8 cellular contexts compared by ENCODE assay signal in genomic region chr11:68314203-68314885, GRCh38. TPM values are rescaled to one million over a fixed set of nuclear protein-coding genes. Genes with fewer than 3 reads are reported as not detected.
DNase-seq lines count a peak whose midpoint lies in the region; ATAC-seq and TF ChIP-seq lines count a peak whose summit lies in the region.

No MANE protein-coding gene starts in this region.

- peaks cover 25% of the 10 kb centered on the region for H3K79me2 ChIP-seq in osteoblast (ENCODE audit: insufficient read depth, low read length)

- H3K9ac ChIP-seq in NT2/D1 (ENCODE audit: insufficient read length, low read depth): peak overlapping the region; percentile 69

- H3K27ac ChIP-seq in epithelial cell of prostate (peak overlapping the region; percentile 83), osteoblast (ENCODE audit: low read depth, low read length) (peak overlapping the region; percentile 48)

- ATAC-seq in GM18520 (IDR thresholded peaks at IDR 0.05; ENCODE audit: unreplicated experiment): no peak
- no peak for ATAC-seq in HG02759 (IDR thresholded peaks at IDR 0.05; ENCODE audit: unreplicated experiment)
- no peak for ATAC-seq in GM18868 (IDR thresholded peaks at IDR 0.05; ENCODE audit: unreplicated experiment)

- peak overlapping the region; percentile 72 for H3K4me3 ChIP-seq in NT2/D1 (ENCODE audit: insufficient read length, low read depth)
- peak overlapping the region; percentile 79 for H3K4me3 ChIP-seq in osteoblast (ENCODE audit: insufficient read depth, low read length)

- peaks cover 22% of the 10 kb centered on the region for H4K20me1 ChIP-seq in osteoblast (ENCODE audit: insufficient read depth, low read length)

- H3K4me2 ChIP-seq in osteoblast (ENCODE audit: insufficient read depth, low read length): peak overlapping the region; percentile 89

- no peaks in the 10 kb centered on the region for H3K9me3 ChIP-seq in NT2/D1 (ENCODE audit: insufficient read depth, low read length)
- no peaks in the 10 kb centered on the region for H3K9me3 ChIP-seq in osteoblast (ENCODE audit: low read depth, low read length)

- no peak overlapping the region for H2AFZ ChIP-seq in osteoblast (ENCODE audit: low read length)

- H3K27me3 ChIP-seq in NT2/D1 (ENCODE audit: insufficient read depth, insufficient read length): peaks cover 13% of the 10 kb centered on the region
- no peaks in the 10 kb centered on the region for H3K27me3 ChIP-seq in osteoblast (ENCODE audit: insufficient read depth, low read length)

- no peak for TF ChIP-seq CTCF in osteoblast (IDR thresholded peaks at IDR 0.05; ENCODE audit: extremely low read depth, low read depth, low read length)

- H3K36me3 ChIP-seq in NT2/D1 (ENCODE audit: insufficient read depth, insufficient read length, low read length) (no peaks in the 10 kb centered on the region), osteoblast (ENCODE audit: insufficient read depth, low read length) (no peaks in the 10 kb centered on the region)

- peaks cover 32% of the 10 kb centered on the region for H3K4me1 ChIP-seq in NT2/D1 (ENCODE audit: insufficient read depth, insufficient read length)
- H3K4me1 ChIP-seq in osteoblast (ENCODE audit: insufficient read depth, low read length): peaks cover 17% of the 10 kb centered on the region

- peak; percentile 86 for DNase-seq in DMS53 (lab: John Stamatoyannopoulos, UW)
- DNase-seq in NT2/D1 (ENCODE audit: low read depth, low spot score): no peak
- no peak for DNase-seq in epithelial cell of prostate (ENCODE audit: low read depth, low spot score)
- peak; percentile 76 for DNase-seq in osteoblast (ENCODE audit: insufficient read length, low spot score, missing footprints)
- DNase-seq in T-helper 9 cell: no peak

RNA-seq across cellular contexts. Expression of gene LRP5, which starts 2.0 kb away (rescaled TPM):
- 16.3 and 18.6 TPM in 2 replicates for total RNA-seq in osteoblast

RNA-seq across cellular contexts. Expression of gene C11orf24, which starts 42.6 kb away (rescaled TPM):
- total RNA-seq in osteoblast: 37.7 and 40.5 TPM in 2 replicates

Comparison
In these comparisons a context has a peak if more than half of its experiments do, and no peak if none do; other contexts are left out.
1. DNase-seq: peak in DMS53 (single experiment) and osteoblast (single experiment); none in NT2/D1 (single experiment), epithelial cell of prostate (single experiment) and T-helper 9 cell (single experiment).